Comparison of ENCODE assay signal across 10 cellular contexts in genomic region chr17:68497885-68498319, GRCh38. TPM values are rescaled to one million over a fixed set of nuclear protein-coding genes. Genes with fewer than 3 reads are reported as not detected.
DNase-seq lines count a peak whose midpoint lies in the region; ATAC-seq and TF ChIP-seq lines count a peak whose summit lies in the region.
"Had no signal": no experiment of that assay in that cellular context is flagged by ENCODE, and none has a peak within 500 bp of the region (broad histone marks: within the 10 kb centered on the region; RNA-seq: fewer than 3 reads in every experiment).

No MANE protein-coding gene starts in this region.

- ATAC-seq in HG02938 (IDR thresholded peaks at IDR 0.05; ENCODE audit: unreplicated experiment) (peak; percentile 93), naive B cell (ENCODE audit: low read depth in 2 of 2) (peak; percentile 95 to 96)
- ATAC-seq: Panc1 had no signal

- peak overlapping the region; percentile 12 to 81 (median 67) for H3K4me3 Mint-ChIP-seq in naive B cell
- no peak overlapping the region for H3K4me3 Mint-ChIP-seq in glutamatergic neuron (ENCODE audit: unreplicated experiment)

- TF ChIP-seq CTCF in glutamatergic neuron (IDR thresholded peaks at IDR 0.05; ENCODE audit: partially characterized antibody, unreplicated experiment) (no peak), coronary artery (IDR thresholded peaks at IDR 0.05) (no peak)

- peak overlapping the region in 1 of 2 donors; percentile 13 for H3K27ac ChIP-seq in coronary artery
- H3K27ac ChIP-seq: 22Rv1 had no signal

- H3K27me3 Mint-ChIP-seq in naive B cell (no peaks in the 10 kb centered on the region), glutamatergic neuron (ENCODE audit: unreplicated experiment) (peaks cover 3% of the 10 kb centered on the region)

- H3K36me3 Mint-ChIP-seq in naive B cell (no peaks in the 10 kb centered on the region), glutamatergic neuron (ENCODE audit: unreplicated experiment) (no peaks in the 10 kb centered on the region)

- peaks cover 0 to 4% (median 0%) of the 10 kb centered on the region in 7 donors for H3K9me3 Mint-ChIP-seq in naive B cell
- peaks cover 5% of the 10 kb centered on the region for H3K9me3 Mint-ChIP-seq in glutamatergic neuron (ENCODE audit: unreplicated experiment)

- DNase-seq in DMS 273 (lab: John Stamatoyannopoulos, UW; ENCODE audit: unreplicated experiment) = peak; percentile 17
- no peak for DNase-seq in DMS 273 treated with DMSO at 0.1 percent for 48 hours (lab: John Stamatoyannopoulos, UW)
- peak; percentile 95 for DNase-seq in RPMI8226
- DNase-seq in naive B cell = peak; percentile 72
- no peak for DNase-seq in glutamatergic neuron
- no peak for DNase-seq in coronary artery (ENCODE audit: low spot score)
- DNase-seq in NCI-H1694 treated with DMSO at 0.1 percent for 48 hours (lab: John Stamatoyannopoulos, UW) = no peak

- H3K4me1 Mint-ChIP-seq in naive B cell (peaks cover 20 to 28% (median 24%) of the 10 kb centered on the region in 3 donors), glutamatergic neuron (ENCODE audit: low read depth, unreplicated experiment) (peaks cover 2% of the 10 kb centered on the region)

- H3K4me3 ChIP-seq in coronary artery = no peak overlapping the region

- H3K27ac Mint-ChIP-seq in naive B cell (peak overlapping the region; percentile 83 to 96 (median 92)), glutamatergic neuron (ENCODE audit: unreplicated experiment) (no peak overlapping the region)

RNA-seq across cellular contexts. Expression of gene PRKAR1A, which starts 14.3 kb away (rescaled TPM):
- 100 to 1,000 TPM; 183 to 245 (median 212) TPM for polyA plus RNA-seq in naive B cell (ENCODE audit: low read depth in 6 of 6)
- 277 TPM for total RNA-seq in glutamatergic neuron (ENCODE audit: unreplicated experiment)

RNA-seq across cellular contexts. Expression of gene WIPI1, which starts 40.6 kb away (rescaled TPM):
- 1 to 10 TPM in 5 of 6 donors, not detected in 1; 1.4 to 4.6 (median 3.1) TPM for polyA plus RNA-seq in naive B cell (ENCODE audit: low read depth in 6 of 6)
- 252 TPM for total RNA-seq in glutamatergic neuron (ENCODE audit: unreplicated experiment)

Comparison
In these comparisons a context has a peak if more than half of its experiments do, and no peak if none do; other contexts are left out.
1. DNase-seq: peak in DMS 273 (single experiment), RPMI8226 (single experiment) and naive B cell (single experiment); none in DMS 273 treated with DMSO at 0.1 percent for 48 hours (single experiment), glutamatergic neuron (single experiment), coronary artery (single experiment) and NCI-H1694 treated with DMSO at 0.1 percent for 48 hours (single experiment).